Comparison of ENCODE assay signal across 8 cellular contexts in genomic region chr5:127517110-127517479, GRCh38. TPM values are rescaled to one million over a fixed set of nuclear protein-coding genes. Genes with fewer than 3 reads are reported as not detected.
A peak's percentile ranks its signal among the peaks of the same experiment; 100 is the strongest.
DNase-seq lines count a peak whose midpoint lies in the region; ATAC-seq and TF ChIP-seq lines count a peak whose summit lies in the region.

No MANE protein-coding gene starts in this region.

- H3K36me3 ChIP-seq in left lung (peaks cover 0 to 11% of the 10 kb centered on the region in 2 donors), tibial artery (peaks cover 0 to 10% (median 0%) of the 10 kb centered on the region in 3 donors)

- H3K27ac ChIP-seq in left lung (peak overlapping the region in 1 of 2 donors; percentile 23), tibial artery (peak overlapping the region; percentile 22 to 53)

- intact Hi-C loops in left lung (cut with DNase I) (no loop called here), tibial artery (cut with DNase I; ENCODE audit: low total_unique reads) (no loop called here)

- H3K9me3 ChIP-seq in left lung (peaks cover 0 to 15% of the 10 kb centered on the region in 2 donors), tibial artery (peaks cover 0 to 3% (median 0%) of the 10 kb centered on the region in 3 donors)

- H3K4me3 ChIP-seq in left lung (peak overlapping the region; percentile 84 to 96), tibial artery (peak overlapping the region; percentile 93 to 95)

- TF ChIP-seq CTCF in left lung (IDR thresholded peaks at IDR 0.05) (no peak), tibial artery (IDR thresholded peaks at IDR 0.05) (no peak)

- ATAC-seq in GM21526 (IDR thresholded peaks at IDR 0.05; ENCODE audit: low FRiP score, unreplicated experiment) (peak; percentile 23), left lung (peak; percentile 33), HG03521 (IDR thresholded peaks at IDR 0.05; ENCODE audit: unreplicated experiment) (no peak), HG02610 (IDR thresholded peaks at IDR 0.05; ENCODE audit: unreplicated experiment) (no peak)

- H3K27me3 ChIP-seq in left lung (no peaks in the 10 kb centered on the region), tibial artery (no peaks in the 10 kb centered on the region)

- H3K4me1 ChIP-seq in left lung (peaks cover 18 to 20% of the 10 kb centered on the region in 2 donors), tibial artery (peaks cover 0 to 31% (median 10%) of the 10 kb centered on the region in 4 donors)

- DNase-seq in GM04503 (ENCODE audit: low read depth) (peak; percentile 13), HT1080 (ENCODE audit: low read depth) (peak; percentile 48), amniotic epithelial cell (ENCODE audit: low read depth) (peak; percentile 37), left lung (no peak), tibial artery (no peak)

RNA-seq across cellular contexts. Expression of gene PRRC1, which starts 0.3 kb away (rescaled TPM):
- total RNA-seq in HT1080 (2014; rRNA removed; shearing (Covaris generic)) = 29.0 and 36.9 TPM in 2 replicates
- 26.8 and 27.2 TPM in 2 replicates for polyA plus RNA-seq in HT1080 (2015; cell fraction: cytosol; rRNA removed)
- 44.0 and 53.0 TPM in 2 replicates for polyA plus RNA-seq in HT1080 (2015; cell fraction: nucleus; rRNA removed)
- 10 to 100 TPM; 57.5 to 74.4 TPM for total RNA-seq in left lung

Comparison
In these comparisons a context has a peak if more than half of its experiments do, and no peak if none do; other contexts are left out.
1. DNase-seq: peak in GM04503 (single experiment), HT1080 (single experiment) and amniotic epithelial cell (single experiment); none in left lung (0 of 2) and tibial artery (0 of 2).
2. ATAC-seq: peak in GM21526 (single experiment) and left lung (single experiment); none in HG03521 (single experiment) and HG02610 (single experiment).